ENCODE assay signal across 11 cellular contexts in genomic region chr3:44981751-44982150, GRCh38. TPM values are rescaled to one million over a fixed set of nuclear protein-coding genes. Genes with fewer than 3 reads are reported as not detected.
DNase-seq lines count a peak whose midpoint lies in the region; ATAC-seq and TF ChIP-seq lines count a peak whose summit lies in the region.
"Had no signal": no experiment of that assay in that cellular context is flagged by ENCODE, and none has a peak within 500 bp of the region (broad histone marks: within the 10 kb centered on the region; RNA-seq: fewer than 3 reads in every experiment).

No MANE protein-coding gene starts in this region.

- H3K27ac ChIP-seq in breast epithelium (peak overlapping the region; percentile 62 to 79), mammary epithelial cell (ENCODE audit: insufficient read depth, low read depth, low read length) (no peak overlapping the region), OCI-LY3 (ENCODE audit: low read length) (no peak overlapping the region)
- H3K27ac ChIP-seq: hepatocyte had no signal

- CTCF ChIA-PET in mammary epithelial cell (lab: Charles Lee; ENCODE audit: low non-redundant PET) = no interaction called here

- H3K4me1 ChIP-seq in breast epithelium (peaks cover 0 to 20% of the 10 kb centered on the region in 2 donors), mammary epithelial cell (ENCODE audit: insufficient read depth, low read length) (peaks cover 64% of the 10 kb centered on the region), OCI-LY3 (ENCODE audit: low read length) (peaks cover 28% of the 10 kb centered on the region)

- in situ Hi-C loops in mammary epithelial cell (cut with MboI; ENCODE audit: low sequenced_read_pairs in 2 of 2) = no loop called here

- ATAC-seq in esophagus mucosa = no peak

- no peaks in the 10 kb centered on the region for H3K27me3 ChIP-seq in breast epithelium
- no peaks in the 10 kb centered on the region for H3K27me3 ChIP-seq in mammary epithelial cell (ENCODE audit: insufficient read depth, low read length)
- no peaks in the 10 kb centered on the region for H3K27me3 ChIP-seq in OCI-LY3 (ENCODE audit: low read depth, low read length)
- H3K27me3 ChIP-seq: hepatocyte had no signal

- H3K4me3 ChIP-seq in breast epithelium (no peak overlapping the region), mammary epithelial cell (replicated peaks in 1 of 3; ENCODE audit: insufficient read depth in 1 of 3, low read depth in 2 of 3, low read length in 3 of 3) (no peak overlapping the region), OCI-LY3 (ENCODE audit: low read length) (no peak overlapping the region)
- H3K4me3 ChIP-seq: hepatocyte, lung had no signal

- H2AFZ ChIP-seq in mammary epithelial cell (ENCODE audit: low read depth, low read length) (no peak overlapping the region), OCI-LY3 (ENCODE audit: low read depth, low read length) (no peak overlapping the region)
- H2AFZ ChIP-seq: hepatocyte had no signal

- H3K36me3 ChIP-seq in breast epithelium = no peaks in the 10 kb centered on the region
- peaks cover 3% of the 10 kb centered on the region for H3K36me3 ChIP-seq in mammary epithelial cell (ENCODE audit: insufficient read depth, low read length)
- peaks cover 56% of the 10 kb centered on the region for H3K36me3 ChIP-seq in OCI-LY3 (replicated peaks; ENCODE audit: low read depth, low read length)

- WGBS in mammary epithelial cell (ENCODE audit: low coverage, missing lambda C conversion rate) = 96% methylated on average over 4 of the region's 4 CpGs

- no peaks in the 10 kb centered on the region for H4K20me1 ChIP-seq in mammary epithelial cell (ENCODE audit: insufficient read depth, low read length)
- peaks cover 65% of the 10 kb centered on the region for H4K20me1 ChIP-seq in OCI-LY3 (ENCODE audit: insufficient read depth, low read length)

- no peak for TF ChIP-seq CTCF in breast epithelium (IDR thresholded peaks at IDR 0.05)
- TF ChIP-seq CTCF in mammary epithelial cell (conservative IDR thresholded peaks at IDR 0.05 in 1 of 2, IDR thresholded peaks at IDR 0.05 in 1 of 2; ENCODE audit: extremely low read depth in 1 of 2, insufficient read depth in 1 of 2, low read depth in 1 of 2, low read length in 2 of 2) = no peak
- no peak for TF ChIP-seq CTCF in OCI-LY3 (IDR thresholded peaks at IDR 0.05; ENCODE audit: low read depth, low read length)

- DNase-seq in breast epithelium (ENCODE audit: low spot score in 2 of 2) (no peak), mammary epithelial cell (no peak), NCI-H2107 (lab: John Stamatoyannopoulos, UW) (no peak), iPS-NIHi7 (ENCODE audit: extremely low spot score) (no peak), amygdala (lab: John Stamatoyannopoulos, UW) (no peak)
- DNase-seq in central memory CD4-positive, alpha-beta T cell = peak; percentile 29
- DNase-seq: NCI-H2227 treated with DMSO at 0.1 percent for 48 hours had no signal

- intact Hi-C loops in breast epithelium (cut with DNase I; ENCODE audit: low total_unique reads) = no loop called here
- intact Hi-C loops in mammary epithelial cell (cut with micrococcal nuclease) = no loop called here

- dilution Hi-C loops in mammary epithelial cell (cut with HindIII; ENCODE audit: low sequenced_read_pairs) = no loop called here

- H3K4me2 ChIP-seq in mammary epithelial cell (ENCODE audit: insufficient read depth, low read depth, low read length) (no peak overlapping the region), OCI-LY3 (ENCODE audit: low read length) (peak overlapping the region; percentile 27; the same call in 1 of the 2 replicates)
- H3K4me2 ChIP-seq: hepatocyte had no signal

- H3K9me3 ChIP-seq in breast epithelium (no peaks in the 10 kb centered on the region), mammary epithelial cell (replicated peaks; ENCODE audit: insufficient read depth, low read length) (no peaks in the 10 kb centered on the region), OCI-LY3 (ENCODE audit: insufficient read depth, low read length) (no peaks in the 10 kb centered on the region)

- TF ChIP-seq POLR2A in breast epithelium (IDR thresholded peaks at IDR 0.05) = no peak

- H3K9ac ChIP-seq in mammary epithelial cell (ENCODE audit: insufficient read depth, low read length) (no peak overlapping the region), OCI-LY3 (ENCODE audit: low read length) (no peak overlapping the region)

- no TSS peak for BruUV-seq in mammary epithelial cell (replicated peaks; lab: Mats Ljungman, UMichigan)

- H3K79me2 ChIP-seq in mammary epithelial cell (ENCODE audit: insufficient read depth, low read length) (peaks cover 97% of the 10 kb centered on the region), OCI-LY3 (ENCODE audit: low read length) (peaks cover 99% of the 10 kb centered on the region)

RNA-seq across cellular contexts. Expression of gene EXOSC7, which starts 5.7 kb away (rescaled TPM):
- total RNA-seq in breast epithelium = 10 to 100 TPM; 39.0 to 54.9 (median 43.0) TPM
- 10 to 100 TPM; 34.5 to 59.8 TPM for total RNA-seq in mammary epithelial cell
- polyA plus RNA-seq in mammary epithelial cell = 93.4 TPM
- 50.0 TPM for polyA minus RNA-seq in mammary epithelial cell
- total RNA-seq in esophagus mucosa = 32.5 TPM

RNA-seq across cellular contexts. Expression of gene ZDHHC3, which starts 5.8 kb away (rescaled TPM):
- 100 to 1,000 TPM in 1 of 3 donors, 10 to 100 TPM in 2; 69.5 to 120 (median 71.9) TPM for total RNA-seq in breast epithelium
- 100 to 1,000 TPM in 1 of 2 donors, 10 to 100 TPM in 1; 85.7 to 106 TPM for total RNA-seq in mammary epithelial cell
- 192 TPM for polyA plus RNA-seq in mammary epithelial cell
- polyA minus RNA-seq in mammary epithelial cell = 314 TPM
- 72.3 TPM for total RNA-seq in esophagus mucosa

RNA-seq across cellular contexts. Expression of gene CLEC3B, which starts 44.4 kb away (rescaled TPM):
- total RNA-seq in breast epithelium = 100 to 1,000 TPM in 1 of 3 donors, 10 to 100 TPM in 2; 18.3 to 479 (median 55.7) TPM
- total RNA-seq in mammary epithelial cell = under 1 TPM in 1 of 2 donors, not detected in 1; 0.33 TPM
- polyA plus RNA-seq in mammary epithelial cell = 0.11 TPM
- not detected for polyA minus RNA-seq in mammary epithelial cell
- 3.1 TPM for total RNA-seq in esophagus mucosa

Comparison
In these comparisons a context has a peak if more than half of its experiments do, and no peak if none do; other contexts are left out.
1. H3K27ac ChIP-seq: peak in breast epithelium (2 of 2); none in mammary epithelial cell (single experiment) and OCI-LY3 (single experiment).